In genomic region chr13:21296991-21297390, GRCh38 we compare ENCODE assay signal across 8 cellular contexts.
DNase-seq lines count a peak whose midpoint lies in the region; ATAC-seq and TF ChIP-seq lines count a peak whose summit lies in the region.
"Not testable (repeated sequence)": the region's sequence is repeated elsewhere in the genome, so short reads cannot be mapped to it uniquely, and the experiment has no call there.

No MANE protein-coding gene starts in this region.

- not testable (repeated sequence) for TF ChIP-seq POLR2A in ovary (IDR thresholded peaks at IDR 0.05); transverse colon (IDR thresholded peaks at IDR 0.05)

- H3K36me3 Mint-ChIP-seq in T-helper 17 cell (ENCODE audit: low read depth): not testable (repeated sequence)

- DNase-seq in ELR (ENCODE audit: low read depth) (peak; percentile 61), NCI-H2029 (lab: John Stamatoyannopoulos, UW) (peak; percentile 22), left ventricle myocardium superior (peak; percentile 51), ovary (peak; percentile 59 to 70 (median 64)), transverse colon (peak; percentile 59)
- DNase-seq in T-helper 17 cell; astrocyte of the cerebellum (ENCODE audit: low read depth): not testable (repeated sequence)

- not testable (repeated sequence) for H3K36me3 ChIP-seq in ovary, transverse colon

- 2 to 5% (median 4%) methylated on average over 5 of the region's 5 CpGs for WGBS in ovary, 3 donors
- 20 to 27% methylated on average over 1 to 5 of the region's 5 CpGs for WGBS in transverse colon (ENCODE audit: low coverage in 1 of 2), 2 donors

- H3K27me3 ChIP-seq in ovary, transverse colon: not testable (repeated sequence)

- in situ Hi-C loops in astrocyte of the cerebellum (cut with HindIII; ENCODE audit: low sequenced_read_pairs): not testable (repeated sequence)
- in situ Hi-C loops in transverse colon (cut with MboI; ENCODE audit: low pct_ligation_motif_present in 1 of 4, low pct_unique_long_range_greater_than_20kb in 1 of 4, low sequenced_read_pairs in 3 of 4): loop anchor here (10.0 to 25.0 kb wide), 3 partner anchors 178 to 360 kb away; no protein-coding TSS in a partner anchor

- H3K4me1 Mint-ChIP-seq in T-helper 17 cell: peaks cover 19% of the 10 kb centered on the region

- H3K27ac ChIP-seq in ovary: peak overlapping the region in 1 of 2 donors; percentile 63
- H3K27ac ChIP-seq in transverse colon: peak overlapping the region; percentile 75 to 88 (median 86)

- not testable (repeated sequence) for H3K4me3 ChIP-seq in astrocyte of the cerebellum (ENCODE audit: low read depth, low read length); ovary; transverse colon

- peak overlapping the region; percentile 90 for H3K4me3 Mint-ChIP-seq in T-helper 17 cell

- TF ChIP-seq EP300 in ovary (IDR thresholded peaks at IDR 0.05); transverse colon (IDR thresholded peaks at IDR 0.05; ENCODE audit: low read depth): not testable (repeated sequence)

- H3K9me3 ChIP-seq in T-helper 17 cell (ENCODE audit: control insufficient read depth, low read length, poor library complexity, severe bottlenecking); ovary; transverse colon: not testable (repeated sequence)

- ATAC-seq in HG02642 (IDR thresholded peaks at IDR 0.05; ENCODE audit: poor library complexity, unreplicated experiment): peak; percentile 38
- ATAC-seq in T-helper 17 cell: not testable (repeated sequence)
- ATAC-seq in left ventricle myocardium superior: peak; percentile 70

- TF ChIP-seq CTCF in astrocyte of the cerebellum (IDR thresholded peaks at IDR 0.05; ENCODE audit: low read depth, low read length, missing control alignments): peak; percentile 57
- not testable (repeated sequence) for TF ChIP-seq CTCF in ovary (IDR thresholded peaks at IDR 0.05)
- peak in 3 of 5 experiments; percentile 19 to 38 (median 27) for TF ChIP-seq CTCF in transverse colon (IDR thresholded peaks at IDR 0.05)

- intact Hi-C loops in left ventricle myocardium superior (cut with micrococcal nuclease): loop anchor here (5.0 kb wide), 1 partner anchor 180 kb away; no protein-coding TSS in a partner anchor
- intact Hi-C loops in ovary (cut with DNase I): loop anchor here (5.0 to 10.0 kb wide), 4 partner anchors 165 to 352 kb away; no protein-coding TSS in a partner anchor
- intact Hi-C loops in transverse colon (cut with DNase I; ENCODE audit: low total_unique reads): loop anchor here (5.0 kb wide), 1 partner anchor 180 kb away; no protein-coding TSS in a partner anchor

- not testable (repeated sequence) for H3K27ac Mint-ChIP-seq in T-helper 17 cell

- not testable (repeated sequence) for H3K27me3 Mint-ChIP-seq in T-helper 17 cell

- H3K4me1 ChIP-seq in ovary (ENCODE audit: insufficient read depth): not testable (repeated sequence)
- H3K4me1 ChIP-seq in transverse colon: peaks cover 7 to 24% (median 13%) of the 10 kb centered on the region in 4 donors
